ENCODE assay signal across 11 cellular contexts in genomic region chr15:40871749-40872617, GRCh38. TPM values are rescaled to one million over a fixed set of nuclear protein-coding genes. Genes with fewer than 3 reads are reported as not detected.
A peak's percentile ranks its signal among the peaks of the same experiment; 100 is the strongest.
DNase-seq lines count a peak whose midpoint lies in the region; ATAC-seq and TF ChIP-seq lines count a peak whose summit lies in the region.
"Had no signal": no experiment of that assay in that cellular context is flagged by ENCODE, and none has a peak within 500 bp of the region (broad histone marks: within the 10 kb centered on the region; RNA-seq: fewer than 3 reads in every experiment).

No MANE protein-coding gene starts in this region.

- CTCF ChIA-PET in Caco-2 (lab: Charles Lee), result interaction anchor here (0.7 to 6.8 kb wide), 5 partner anchors 10 to 89 kb away, joined by 3 to 133 read pairs (median 3); no protein-coding TSS in a partner anchor

- H3K4me1 Mint-ChIP-seq in Caco-2 (ENCODE audit: low read depth, unreplicated experiment) (peaks cover 8% of the 10 kb centered on the region), mesothelial cell of epicardium (peaks cover 18% of the 10 kb centered on the region)

- intact Hi-C loops in Caco-2 (cut with micrococcal nuclease; ENCODE audit: unreplicated experiment), result no loop called here

- POLR2A ChIA-PET in Caco-2 (lab: Charles Lee), result interaction anchor here (1.0 to 1.1 kb wide), 2 partner anchors 20 to 28 kb away, joined by 3 to 5 read pairs; partner anchors contain the start of gene SPINT1

- H3K36me3 ChIP-seq in Caco-2 (ENCODE audit: control insufficient read depth, insufficient read depth, low read length), result no peaks in the 10 kb centered on the region

- DNase-seq in Caco-2 (no peak), GM19240 (ENCODE audit: insufficient read length, low spot score) (peak; percentile 48), mesothelial cell of epicardium (ENCODE audit: low spot score in 2 of 2, unreplicated experiment in 2 of 2) (no peak), NCI-H2107 treated with DMSO at 0.1 percent for 48 hours (lab: John Stamatoyannopoulos, UW; ENCODE audit: unreplicated experiment) (no peak), NCI-H2081 treated with DMSO at 0.1 percent for 48 hours (lab: John Stamatoyannopoulos, UW) (no peak), OCI-M2 (lab: John Stamatoyannopoulos, UW; ENCODE audit: unreplicated experiment) (no peak)
- peak; percentile 37 to 42 for DNase-seq in activated CD4-positive, alpha-beta T cell treated with anti-CD3 and anti-CD28 coated beads, Interleukin-2, amount 50 U/mL, for 4 hours

- H3K9me3 Mint-ChIP-seq in Caco-2 (ENCODE audit: unreplicated experiment) (no peaks in the 10 kb centered on the region), mesothelial cell of epicardium (no peaks in the 10 kb centered on the region)
- H3K9me3 Mint-ChIP-seq: dendritic cell treated with granulocyte-macrophage colony-stimulating factor and Interleukin-4, amounts not matched to agents 40 ng/mL and 50 ng/mL, for 4 days had no signal

- no peak for ATAC-seq in GM21825 (IDR thresholded peaks at IDR 0.05; ENCODE audit: unreplicated experiment)

- no peaks in the 10 kb centered on the region for H3K27me3 ChIP-seq in Caco-2 (replicated peaks; ENCODE audit: control insufficient read depth, insufficient read depth, low read length)

- peaks cover 15% of the 10 kb centered on the region for H3K4me1 ChIP-seq in Caco-2

- BruUV-seq in Caco-2 (replicated peaks; lab: Mats Ljungman, UMichigan), result no TSS peak

- no peak overlapping the region for H3K4me3 ChIP-seq in Caco-2 (ENCODE audit: low read depth, low read length)

- TF ChIP-seq CTCF in Caco-2 (IDR thresholded peaks at IDR 0.05; ENCODE audit: insufficient read depth in 1 of 2, low read depth in 1 of 2, low read length in 1 of 2, severe bottlenecking in 1 of 2, unreplicated experiment in 1 of 2) (no peak), mesothelial cell of epicardium (IDR thresholded peaks at IDR 0.05; ENCODE audit: unreplicated experiment) (no peak)

- H3K36me3 Mint-ChIP-seq in Caco-2 (ENCODE audit: insufficient read depth, unreplicated experiment) (no peaks in the 10 kb centered on the region), mesothelial cell of epicardium (no peaks in the 10 kb centered on the region)

- H3K27me3 Mint-ChIP-seq in Caco-2 (ENCODE audit: insufficient read depth, unreplicated experiment) (no peaks in the 10 kb centered on the region), mesothelial cell of epicardium (ENCODE audit: low read depth) (peaks cover 16% of the 10 kb centered on the region)

- H3K4me3 Mint-ChIP-seq in Caco-2 (ENCODE audit: unreplicated experiment), result peak overlapping the region; percentile 5
- H3K4me3 Mint-ChIP-seq in mesothelial cell of epicardium, result peak overlapping the region; percentile 52
- H3K4me3 Mint-ChIP-seq: dendritic cell treated with granulocyte-macrophage colony-stimulating factor and Interleukin-4, amounts not matched to agents 40 ng/mL and 50 ng/mL, for 4 days had no signal

- H3K27ac Mint-ChIP-seq in Caco-2 (ENCODE audit: unreplicated experiment) (peak overlapping the region; percentile 60), mesothelial cell of epicardium (peak overlapping the region; percentile 67)
- H3K27ac Mint-ChIP-seq: dendritic cell treated with granulocyte-macrophage colony-stimulating factor and Interleukin-4, amounts not matched to agents 40 ng/mL and 50 ng/mL, for 4 days had no signal

- no peaks in the 10 kb centered on the region for H3K9me3 ChIP-seq in Caco-2

RNA-seq across cellular contexts. Expression of gene RHOV, which starts 2.1 kb away (rescaled TPM):
- total RNA-seq in Caco-2 (2022) (3.2 and 4.4 TPM in 2 replicates), mesothelial cell of epicardium (3.4 to 4.4 TPM (median 3.4 TPM) in 3 replicates)
- total RNA-seq: mononuclear cell had no signal

RNA-seq across cellular contexts. Expression of gene VPS18, which starts 22.3 kb away (rescaled TPM):
- total RNA-seq in Caco-2 (2022) (27.3 and 29.3 TPM in 2 replicates), mesothelial cell of epicardium (30.1 to 31.2 TPM (median 30.5 TPM) in 3 replicates)

RNA-seq across cellular contexts. Expression of gene SPINT1, which starts 28.1 kb away (rescaled TPM):
- total RNA-seq in Caco-2 (2022) (290 and 305 TPM in 2 replicates), mesothelial cell of epicardium (141 to 152 TPM (median 147 TPM) in 3 replicates)

RNA-seq across cellular contexts. Expression of gene PPP1R14D, which starts 43.5 kb away (rescaled TPM):
- 0.43 TPM in 1 of 2 replicates, not detected in the other for total RNA-seq in Caco-2 (2022)
- total RNA-seq in mesothelial cell of epicardium, result 0.63 to 1.7 TPM (median 1.2 TPM) in 3 replicates
- total RNA-seq: mononuclear cell; T-helper 2 cell treated with Interferon-gamma antibody and Interleukin-4, amounts not matched to agents 100 ng/mL and 5 ng/mL, for 36 hours had no signal

RNA-seq across cellular contexts. Expression of gene DLL4, which starts 57.2 kb away (rescaled TPM):
- total RNA-seq in Caco-2 (2022) (3.4 TPM in 2 replicates), mesothelial cell of epicardium (0.20 to 0.31 TPM (median 0.24 TPM) in 3 replicates)
- total RNA-seq: mononuclear cell; T-helper 2 cell treated with Interferon-gamma antibody and Interleukin-4, amounts not matched to agents 100 ng/mL and 5 ng/mL, for 36 hours had no signal

Comparison
In these comparisons a context has a peak if more than half of its experiments do, and no peak if none do; other contexts are left out.
1. DNase-seq: peak in GM19240 (single experiment) and activated CD4-positive, alpha-beta T cell treated with anti-CD3 and anti-CD28 coated beads, Interleukin-2, amount 50 U/mL, for 4 hours (2 of 2); none in Caco-2 (0 of 2), mesothelial cell of epicardium (0 of 2), NCI-H2107 treated with DMSO at 0.1 percent for 48 hours (single experiment), NCI-H2081 treated with DMSO at 0.1 percent for 48 hours (single experiment) and OCI-M2 (single experiment).